Comparison of ENCODE assay signal across 8 cellular contexts in genomic region chr15:33737687-33738606, GRCh38.
DNase-seq lines count a peak whose midpoint lies in the region; ATAC-seq, FAIRE-seq and TF ChIP-seq lines count a peak whose summit lies in the region.

No MANE protein-coding gene starts in this region.

- in situ Hi-C loops in brain microvascular endothelial cell (cut with HindIII; ENCODE audit: low pct_ligation_motif_present, low sequenced_read_pairs) = loop anchor here (25.0 kb wide), 1 partner anchor 249 kb away; no protein-coding TSS in a partner anchor

- no peaks in the 10 kb centered on the region for H3K9me3 Mint-ChIP-seq in activated T-helper 2 cell treated with anti-CD3 and anti-CD28 coated beads, Interferon-gamma antibody, Interleukin-2, Interleukin-4, amounts not matched to agents 10 μg/mL and 5 μg/mL and 100 μg/mL, durations not matched to agents 14 hours and 24 hours and 36 hours

- no peaks in the 10 kb centered on the region for H3K9me2 ChIP-seq in PC-9 (ENCODE audit: insufficient read depth)

- FAIRE-seq in keratinocyte (lab: Jason Lieb, UNC) = peak; percentile 61

- no peaks in the 10 kb centered on the region for H3K4me1 Mint-ChIP-seq in activated T-helper 2 cell treated with anti-CD3 and anti-CD28 coated beads, Interferon-gamma antibody, Interleukin-2, Interleukin-4, amounts not matched to agents 10 μg/mL and 5 μg/mL and 100 μg/mL, durations not matched to agents 14 hours and 24 hours and 36 hours (ENCODE audit: low read depth)

- no peaks in the 10 kb centered on the region for H3K9me1 ChIP-seq in keratinocyte (ENCODE audit: control insufficient read depth, extremely low read depth, insufficient read depth, low read length)

- H3K36me3 ChIP-seq in H7 (replicated peaks; ENCODE audit: control insufficient read depth, insufficient read depth, low read length) = no peaks in the 10 kb centered on the region
- no peaks in the 10 kb centered on the region for H3K36me3 ChIP-seq in PC-9 (ENCODE audit: low read depth)
- no peaks in the 10 kb centered on the region for H3K36me3 ChIP-seq in brain microvascular endothelial cell (replicated peaks)
- no peaks in the 10 kb centered on the region for H3K36me3 ChIP-seq in keratinocyte (ENCODE audit: control insufficient read depth in 2 of 2, extremely low read depth in 1 of 2, insufficient read depth in 2 of 2, low read length in 2 of 2)

- H3K4me1 ChIP-seq in PC-9 (replicated peaks; ENCODE audit: insufficient read depth) (no peaks in the 10 kb centered on the region), keratinocyte (ENCODE audit: control insufficient read depth, extremely low read depth, insufficient read depth, low read length) (no peaks in the 10 kb centered on the region)

- H3K27ac Mint-ChIP-seq in activated T-helper 2 cell treated with anti-CD3 and anti-CD28 coated beads, Interferon-gamma antibody, Interleukin-2, Interleukin-4, amounts not matched to agents 10 μg/mL and 5 μg/mL and 100 μg/mL, durations not matched to agents 14 hours and 24 hours and 36 hours = no peak overlapping the region

- H3K79me2 ChIP-seq in PC-9 (ENCODE audit: low read depth) (no peaks in the 10 kb centered on the region), keratinocyte (ENCODE audit: control insufficient read depth, insufficient read depth, low read length) (no peaks in the 10 kb centered on the region)

- peaks cover 2% of the 10 kb centered on the region for H3K27me3 Mint-ChIP-seq in activated T-helper 2 cell treated with anti-CD3 and anti-CD28 coated beads, Interferon-gamma antibody, Interleukin-2, Interleukin-4, amounts not matched to agents 10 μg/mL and 5 μg/mL and 100 μg/mL, durations not matched to agents 14 hours and 24 hours and 36 hours (ENCODE audit: low read depth)

- no TSS peak for BruUV-seq in PC-9 (replicated peaks; lab: Mats Ljungman, UMichigan)

- intact Hi-C loops in PC-9 (cut with micrococcal nuclease; ENCODE audit: unreplicated experiment) = loop anchor here (5.0 kb wide), 1 partner anchor 849 kb away; no protein-coding TSS in a partner anchor
- intact Hi-C loops in activated T-helper 2 cell treated with anti-CD3 and anti-CD28 coated beads, Interferon-gamma antibody, Interleukin-2, Interleukin-4, amounts not matched to agents 10 μg/mL and 5 μg/mL and 100 μg/mL, durations not matched to agents 14 hours and 24 hours and 36 hours (cut with micrococcal nuclease) = loop anchor here (5.0 kb wide), 1 partner anchor 224 kb away; no protein-coding TSS in a partner anchor

- TF ChIP-seq CTCF in PC-9 (conservative IDR thresholded peaks at IDR 0.05) (peak; percentile 84), brain microvascular endothelial cell (IDR thresholded peaks at IDR 0.05; ENCODE audit: low read depth, low read length, missing control alignments) (peak; percentile 87), keratinocyte (optimal IDR thresholded peaks at IDR 0.05 in 1 of 3, IDR thresholded peaks at IDR 0.05 in 1 of 3, conservative IDR thresholded peaks at IDR 0.05 in 1 of 3; ENCODE audit: extremely low read depth in 1 of 3, insufficient read depth in 2 of 3, low read length in 3 of 3) (peak; percentile 74 to 87 (median 86))

- peak overlapping the region; percentile 15; the same call in 1 of the 2 replicates for H3K4me3 ChIP-seq in H7 (ENCODE audit: insufficient read depth, low read depth, low read length)
- no peak overlapping the region for H3K4me3 ChIP-seq in PC-9
- no peak overlapping the region for H3K4me3 ChIP-seq in brain microvascular endothelial cell (ENCODE audit: low read depth, low read length)
- H3K4me3 ChIP-seq in keratinocyte (ENCODE audit: control insufficient read depth in 2 of 3, extremely low read depth in 1 of 3, insufficient read depth in 2 of 3, low read depth in 1 of 3, low read length in 3 of 3) = no peak overlapping the region

- no peaks in the 10 kb centered on the region for H3K9me3 ChIP-seq in PC-9 (ENCODE audit: insufficient read depth, low read depth)
- no peaks in the 10 kb centered on the region for H3K9me3 ChIP-seq in keratinocyte (ENCODE audit: control insufficient read depth, low read depth, low read length)

- CTCF ChIA-PET in PC-9 (lab: Charles Lee) = interaction anchor here (0.6 to 1.8 kb wide), 5 partner anchors 10 to 247 kb away, joined by 3 to 7 read pairs (median 4); no protein-coding TSS in a partner anchor

- DNase-seq in CD1c-positive myeloid dendritic cell (ENCODE audit: extremely low spot score) (peak; percentile 34), H7 (peak; percentile 69), PC-9 (peak in 1 of 2 experiments; percentile 31), brain microvascular endothelial cell (peak; percentile 9), keratinocyte (ENCODE audit: low read depth, low spot score) (no peak)
- peak; percentile 1 for DNase-seq in stimulated activated naive CD4-positive, alpha-beta T cell treated with Interleukin-2 at 50 U/mL for 16 hours (lab: John Stamatoyannopoulos, UW)
- DNase-seq in activated T-helper 2 cell treated with anti-CD3 and anti-CD28 coated beads, Interferon-gamma antibody, Interleukin-2, Interleukin-4, amounts not matched to agents 10 μg/mL and 5 μg/mL and 100 μg/mL, durations not matched to agents 14 hours and 24 hours and 36 hours (ENCODE audit: low spot score) = no peak

- H3K27me3 ChIP-seq in H7 (ENCODE audit: control insufficient read depth, insufficient read depth, low read length) = no peaks in the 10 kb centered on the region
- H3K27me3 ChIP-seq in PC-9 (ENCODE audit: insufficient read depth, low read depth) = no peaks in the 10 kb centered on the region
- no peaks in the 10 kb centered on the region for H3K27me3 ChIP-seq in brain microvascular endothelial cell (replicated peaks)
- no peaks in the 10 kb centered on the region for H3K27me3 ChIP-seq in keratinocyte (ENCODE audit: control insufficient read depth, extremely low read depth, insufficient read depth, low read length)

- no peak overlapping the region for H2AFZ ChIP-seq in PC-9
- no peak overlapping the region for H2AFZ ChIP-seq in keratinocyte (ENCODE audit: control insufficient read depth, low read length)

- ATAC-seq in GM18520 (IDR thresholded peaks at IDR 0.05; ENCODE audit: unreplicated experiment) = no peak

- no peak overlapping the region for H3K9ac ChIP-seq in keratinocyte (ENCODE audit: control insufficient read depth, extremely low read depth, insufficient read depth, low read length)

- no peak overlapping the region for H3K4me2 ChIP-seq in PC-9
- H3K4me2 ChIP-seq in keratinocyte (ENCODE audit: control insufficient read depth, extremely low read depth, insufficient read depth, low read depth, low read length) = no peak overlapping the region

- H4K20me1 ChIP-seq in PC-9 (ENCODE audit: insufficient read depth) (no peaks in the 10 kb centered on the region), keratinocyte (ENCODE audit: control insufficient read depth, extremely low read depth, insufficient read depth, low read length) (no peaks in the 10 kb centered on the region)

- no peak overlapping the region for H3K4me3 Mint-ChIP-seq in activated T-helper 2 cell treated with anti-CD3 and anti-CD28 coated beads, Interferon-gamma antibody, Interleukin-2, Interleukin-4, amounts not matched to agents 10 μg/mL and 5 μg/mL and 100 μg/mL, durations not matched to agents 14 hours and 24 hours and 36 hours (ENCODE audit: low read depth)

- no peaks in the 10 kb centered on the region for H3K36me3 Mint-ChIP-seq in activated T-helper 2 cell treated with anti-CD3 and anti-CD28 coated beads, Interferon-gamma antibody, Interleukin-2, Interleukin-4, amounts not matched to agents 10 μg/mL and 5 μg/mL and 100 μg/mL, durations not matched to agents 14 hours and 24 hours and 36 hours (ENCODE audit: low read depth)

- dilution Hi-C loops in keratinocyte (cut with MboI; ENCODE audit: extremely low pct_ligation_motif_present, low sequenced_read_pairs) = loop anchor here (25.0 kb wide), 1 partner anchor 224 kb away; the partner anchor contains the start of gene CHRM5

- POLR2A ChIA-PET in PC-9 (lab: Charles Lee; ENCODE audit: unreplicated experiment) = no interaction called here

- no peak overlapping the region for H3K27ac ChIP-seq in PC-9
- no peak overlapping the region for H3K27ac ChIP-seq in brain microvascular endothelial cell
- H3K27ac ChIP-seq in keratinocyte (ENCODE audit: control insufficient read depth, insufficient read depth, low read length) = no peak overlapping the region

- H3F3A ChIP-seq in PC-9 (ENCODE audit: insufficient read depth, low read depth) = no peaks in the 10 kb centered on the region

Comparison
In these comparisons a context has a peak if more than half of its experiments do, and no peak if none do; other contexts are left out.
1. DNase-seq: peak in CD1c-positive myeloid dendritic cell (single experiment), H7 (single experiment), brain microvascular endothelial cell (single experiment) and stimulated activated naive CD4-positive, alpha-beta T cell treated with Interleukin-2 at 50 U/mL for 16 hours (single experiment); none in keratinocyte (single experiment) and activated T-helper 2 cell treated with anti-CD3 and anti-CD28 coated beads, Interferon-gamma antibody, Interleukin-2, Interleukin-4, amounts not matched to agents 10 μg/mL and 5 μg/mL and 100 μg/mL, durations not matched to agents 14 hours and 24 hours and 36 hours (single experiment).
2. Peak in every context shown above with its lines, with median percentiles within 50 percentile points of each other: CTCF ChIP-seq.